ENCODE assay signal across 8 cellular contexts in genomic region chr2:55048514-55048924, GRCh38. TPM values are rescaled to one million over a fixed set of nuclear protein-coding genes. Genes with fewer than 3 reads are reported as not detected.
DNase-seq lines count a peak whose midpoint lies in the region; ATAC-seq lines count a peak whose summit lies in the region.

No MANE protein-coding gene starts in this region.

- H3K27ac ChIP-seq in skin epidermis = peak overlapping the region in 20 of 21 experiments; percentile 95 to 100 (median 98)

- H3K27me3 Mint-ChIP-seq in activated CD4-positive, alpha-beta T cell treated with anti-CD3 and anti-CD28 coated beads for 36 hours = no peaks in the 10 kb centered on the region
- H3K27me3 Mint-ChIP-seq in activated naive CD8-positive, alpha-beta T cell treated with anti-CD3 and anti-CD28 coated beads, Interleukin-2, amount 50 U/mL, for 24 hours = no peaks in the 10 kb centered on the region

- peak overlapping the region; percentile 85 for H3K27ac Mint-ChIP-seq in activated CD4-positive, alpha-beta T cell treated with anti-CD3 and anti-CD28 coated beads for 36 hours
- H3K27ac Mint-ChIP-seq in activated naive CD8-positive, alpha-beta T cell treated with anti-CD3 and anti-CD28 coated beads, Interleukin-2, amount 50 U/mL, for 24 hours = peak overlapping the region; percentile 95

- H3K36me3 Mint-ChIP-seq in activated CD4-positive, alpha-beta T cell treated with anti-CD3 and anti-CD28 coated beads for 36 hours (ENCODE audit: low read depth) = no peaks in the 10 kb centered on the region
- peaks cover 11% of the 10 kb centered on the region for H3K36me3 Mint-ChIP-seq in activated naive CD8-positive, alpha-beta T cell treated with anti-CD3 and anti-CD28 coated beads, Interleukin-2, amount 50 U/mL, for 24 hours (ENCODE audit: low read depth)

- H3K4me3 ChIP-seq in iPS-15b (ENCODE audit: low read depth, low read length) = peak overlapping the region; percentile 95
- H3K4me3 ChIP-seq in skin epidermis = peak overlapping the region; percentile 69 to 99 (median 98)

- peak overlapping the region; percentile 96 for H3K9ac ChIP-seq in iPS-15b (ENCODE audit: low read depth, low read length)

- H3K36me3 ChIP-seq in iPS-15b (ENCODE audit: control insufficient read depth, insufficient read depth, low read length) = no peaks in the 10 kb centered on the region

- no peaks in the 10 kb centered on the region for H3K9me3 ChIP-seq in iPS-15b (ENCODE audit: control insufficient read depth, insufficient read depth, low read length)

- H3K4me3 Mint-ChIP-seq in activated CD4-positive, alpha-beta T cell treated with anti-CD3 and anti-CD28 coated beads for 36 hours = peak overlapping the region; percentile 99
- peak overlapping the region; percentile 99 for H3K4me3 Mint-ChIP-seq in activated naive CD8-positive, alpha-beta T cell treated with anti-CD3 and anti-CD28 coated beads, Interleukin-2, amount 50 U/mL, for 24 hours

- H3K4me1 ChIP-seq in iPS-15b (ENCODE audit: control insufficient read depth, insufficient read depth, low read length) = peaks cover 8% of the 10 kb centered on the region

- H3K27me3 ChIP-seq in iPS-15b (ENCODE audit: control insufficient read depth, insufficient read depth, low read length) = no peaks in the 10 kb centered on the region

- H3K4me1 Mint-ChIP-seq in activated CD4-positive, alpha-beta T cell treated with anti-CD3 and anti-CD28 coated beads for 36 hours = peaks cover 50% of the 10 kb centered on the region
- H3K4me1 Mint-ChIP-seq in activated naive CD8-positive, alpha-beta T cell treated with anti-CD3 and anti-CD28 coated beads, Interleukin-2, amount 50 U/mL, for 24 hours = peaks cover 60% of the 10 kb centered on the region

- POLR2A ChIA-PET in activated CD4-positive, alpha-beta T cell treated with anti-CD3 and anti-CD28 coated beads for 36 hours (lab: Charles Lee) = no interaction called here

- ATAC-seq in activated CD4-positive, alpha-beta T cell treated with anti-CD3 and anti-CD28 coated beads for 36 hours = no peak
- no peak for ATAC-seq in activated naive CD8-positive, alpha-beta T cell treated with anti-CD3 and anti-CD28 coated beads, Interleukin-2, amount 50 U/mL, for 24 hours
- ATAC-seq in GM21723 (IDR thresholded peaks at IDR 0.05; ENCODE audit: unreplicated experiment) = no peak

- CTCF ChIA-PET in activated CD4-positive, alpha-beta T cell treated with anti-CD3 and anti-CD28 coated beads for 36 hours (lab: Charles Lee) = interaction anchor here (0.7 to 5.5 kb wide), 18 partner anchors 8 to 490 kb away, joined by 3 to 43 read pairs (median 4); no protein-coding TSS in a partner anchor

- peak; percentile 14 for DNase-seq in activated CD4-positive, alpha-beta T cell treated with anti-CD3 and anti-CD28 coated beads for 36 hours
- no peak for DNase-seq in activated CD4-positive, alpha-beta T cell treated with anti-CD3 and anti-CD28 coated beads for 48 hours
- DNase-seq in MV-4-11 (lab: John Stamatoyannopoulos, UW) = peak; percentile 3
- DNase-seq in activated naive CD8-positive, alpha-beta T cell treated with anti-CD3 and anti-CD28 coated beads, Interleukin-2, amount 50 U/mL, for 24 hours = peak; percentile 10
- no peak for DNase-seq in AG08396 (ENCODE audit: low spot score)

- intact Hi-C loops in activated CD4-positive, alpha-beta T cell treated with anti-CD3 and anti-CD28 coated beads for 36 hours (cut with DNase I, micrococcal nuclease) = no loop called here

- H3K9me3 Mint-ChIP-seq in activated CD4-positive, alpha-beta T cell treated with anti-CD3 and anti-CD28 coated beads for 36 hours (ENCODE audit: low read depth) = no peaks in the 10 kb centered on the region
- no peaks in the 10 kb centered on the region for H3K9me3 Mint-ChIP-seq in activated naive CD8-positive, alpha-beta T cell treated with anti-CD3 and anti-CD28 coated beads, Interleukin-2, amount 50 U/mL, for 24 hours

RNA-seq across cellular contexts. Expression of gene RTN4, which starts 1.7 kb away (rescaled TPM):
- 10 to 100 TPM; 70.3 to 84.8 TPM for total RNA-seq in activated CD4-positive, alpha-beta T cell treated with anti-CD3 and anti-CD28 coated beads for 36 hours

Comparison
In these comparisons a context has a peak if more than half of its experiments do, and no peak if none do; other contexts are left out.
1. DNase-seq: peak in activated CD4-positive, alpha-beta T cell treated with anti-CD3 and anti-CD28 coated beads for 36 hours (single experiment), MV-4-11 (single experiment) and activated naive CD8-positive, alpha-beta T cell treated with anti-CD3 and anti-CD28 coated beads, Interleukin-2, amount 50 U/mL, for 24 hours (single experiment); none in activated CD4-positive, alpha-beta T cell treated with anti-CD3 and anti-CD28 coated beads for 48 hours (single experiment) and AG08396 (single experiment).